19 cellular contexts compared by ENCODE assay signal in genomic region chr15:93001156-93001555, GRCh38.
A peak's percentile ranks its signal among the peaks of the same experiment; 100 is the strongest.
DNase-seq lines count a peak whose midpoint lies in the region; ATAC-seq and TF ChIP-seq lines count a peak whose summit lies in the region.
"Had no signal": no experiment of that assay in that cellular context is flagged by ENCODE, and none has a peak within 500 bp of the region (broad histone marks: within the 10 kb centered on the region; RNA-seq: fewer than 3 reads in every experiment).

No MANE protein-coding gene starts in this region.

- peak overlapping the region; percentile 55 for H3K27ac Mint-ChIP-seq in activated T-cell treated with anti-CD3 and anti-CD28 coated beads, Interleukin-2, amount 50 U/mL, for 24 hours
- H3K27ac Mint-ChIP-seq: CD8-positive, alpha-beta T cell had no signal

- peaks cover 40 to 41% of the 10 kb centered on the region in 2 experiments for H3K79me1 ChIP-seq in IMR-90 (ENCODE audit: low read depth in 1 of 2, low read length in 2 of 2)

- H2AK5ac ChIP-seq in IMR-90 (ENCODE audit: low read depth, low read length) = no peak overlapping the region

- no peak overlapping the region for H4K91ac ChIP-seq in IMR-90 (ENCODE audit: insufficient read depth, low read depth, low read length)

- H3K36me3 ChIP-seq in IMR-90 (ENCODE audit: control insufficient read depth, insufficient read depth, low read length) (peaks cover 69% of the 10 kb centered on the region), gastrocnemius medialis (peaks cover 3 to 89% of the 10 kb centered on the region in 2 donors)

- no peak overlapping the region for H2BK120ac ChIP-seq in IMR-90 (ENCODE audit: low read depth, low read length)

- no peak overlapping the region for H2BK5ac ChIP-seq in IMR-90 (ENCODE audit: low read depth, low read length, poor library complexity, severe bottlenecking)

- BruUV-seq in IMR-90 (replicated peaks; lab: Mats Ljungman, UMichigan) = no TSS peak

- H3K27ac ChIP-seq in IMR-90 (ENCODE audit: insufficient read depth, low read length) (no peak overlapping the region), gastrocnemius medialis (peak overlapping the region; percentile 27 to 92 (median 68))
- H3K27ac ChIP-seq: BLaER1 treated with 17β-estradiol and CSF1 and Interleukin-3, amounts not matched to agents 10 nM and 100 nM; SJSA1 had no signal

- no peak overlapping the region for H2AK9ac ChIP-seq in IMR-90 (replicated peaks; ENCODE audit: low read depth, low read length, poor library complexity)

- no peak overlapping the region for H3K56ac ChIP-seq in IMR-90 (ENCODE audit: extremely low read depth, insufficient read depth, low read length)

- H4K5ac ChIP-seq in IMR-90 (ENCODE audit: low read depth, low read length) = no peak overlapping the region

- H3K4me1 Mint-ChIP-seq in activated T-cell treated with anti-CD3 and anti-CD28 coated beads, Interleukin-2, amount 50 U/mL, for 24 hours (ENCODE audit: low read depth) = no peaks in the 10 kb centered on the region

- TF ChIP-seq POLR2A in IMR-90 (IDR thresholded peaks at IDR 0.05; ENCODE audit: low read depth, low read length) (no peak), gastrocnemius medialis (IDR thresholded peaks at IDR 0.05) (no peak)

- H3K36me3 Mint-ChIP-seq in activated T-cell treated with anti-CD3 and anti-CD28 coated beads, Interleukin-2, amount 50 U/mL, for 24 hours (ENCODE audit: low read depth) = peaks cover 96% of the 10 kb centered on the region

- no peak overlapping the region for H3K9ac ChIP-seq in IMR-90 (ENCODE audit: low read depth, low read length)
- H3K9ac ChIP-seq: BLaER1 treated with 17β-estradiol and CSF1 and Interleukin-3, amounts not matched to agents 10 nM and 100 nM had no signal

- TF ChIP-seq RAD21 in IMR-90 (IDR thresholded peaks at IDR 0.05; ENCODE audit: low read length) = no peak

- in situ Hi-C loops in IMR-90 (cut with MboI; ENCODE audit: low sequenced_read_pairs) (no loop called here), astrocyte of the spinal cord (cut with HindIII; ENCODE audit: low sequenced_read_pairs) (loop anchor here (10.0 kb wide), 1 partner anchor 56 kb away; no protein-coding TSS in a partner anchor), gastrocnemius medialis (cut with MboI; ENCODE audit: low sequenced_read_pairs in 4 of 4) (loop anchor here in 3 of 4 donors (25.0 kb wide), 1 partner anchor 214 kb away; no protein-coding TSS in a partner anchor)

- dilution Hi-C loops in IMR-90 (cut with HindIII; ENCODE audit: low sequenced_read_pairs, unreplicated experiment) = no loop called here

- H3K4me1 ChIP-seq in IMR-90 (ENCODE audit: control insufficient read depth, insufficient read depth, low read length) (peaks cover 3% of the 10 kb centered on the region; the same call in 1 of the 2 replicates), gastrocnemius medialis (peaks cover 0 to 15% of the 10 kb centered on the region in 2 donors)
- H3K4me1 ChIP-seq: SJSA1 had no signal

- no peak overlapping the region for H3K4me3 Mint-ChIP-seq in activated T-cell treated with anti-CD3 and anti-CD28 coated beads, Interleukin-2, amount 50 U/mL, for 24 hours
- H3K4me3 Mint-ChIP-seq: CD8-positive, alpha-beta T cell had no signal

- H3K14ac ChIP-seq in IMR-90 (replicated peaks; ENCODE audit: low read depth, low read length) = no peak overlapping the region

- DNase-seq in activated T-cell treated with anti-CD3 and anti-CD28 coated beads, Interleukin-2, amount 50 U/mL, for 24 hours = no peak
- no peak for DNase-seq in activated T-cell treated with anti-CD3 and anti-CD28 coated beads, Interleukin-2, amount 50 U/mL, for 48 hours
- DNase-seq in IMR-90 = peak; percentile 19
- DNase-seq in astrocyte of the spinal cord (ENCODE audit: low read depth, low spot score) = peak; percentile 15
- DNase-seq in gastrocnemius medialis = no peak
- no peak for DNase-seq in NCI-H1092 treated with DMSO at 0.1 percent for 48 hours (lab: John Stamatoyannopoulos, UW)
- DNase-seq in amygdala (lab: John Stamatoyannopoulos, UW) = no peak
- DNase-seq in kidney glomerular epithelial cell (lab: John Stamatoyannopoulos, UW) = no peak
- DNase-seq: 8988T; Calu3; CD8-positive, alpha-beta T cell; DMS153; Kasumi-1; NCI-H1417; NCI-H1694 treated with DMSO at 0.1 percent for 48 hours; NCI-H446; NCI-H526 treated with DMSO at 0.1 percent for 48 hours had no signal

- H3K18ac ChIP-seq in IMR-90 (ENCODE audit: low read depth, low read length) = no peak overlapping the region

- intact Hi-C loops in IMR-90 (cut with micrococcal nuclease) = no loop called here
- intact Hi-C loops in gastrocnemius medialis (cut with DNase I; ENCODE audit: low total_unique reads) = no loop called here

- TF ChIP-seq CTCF in IMR-90 (conservative IDR thresholded peaks at IDR 0.05; ENCODE audit: low read depth, low read length) = no peak
- no peak for TF ChIP-seq CTCF in astrocyte of the spinal cord (IDR thresholded peaks at IDR 0.05; ENCODE audit: low read depth, low read length)
- no peak for TF ChIP-seq CTCF in gastrocnemius medialis (IDR thresholded peaks at IDR 0.05 in 4 of 5, conservative IDR thresholded peaks at IDR 0.05 in 1 of 5)

- no peak overlapping the region for H4K8ac ChIP-seq in IMR-90 (ENCODE audit: low read depth in 2 of 2, low read length in 2 of 2)

- H3K4me2 ChIP-seq in IMR-90 (ENCODE audit: low read depth, low read length) = no peak overlapping the region
- H3K4me2 ChIP-seq: BLaER1 treated with 17β-estradiol and CSF1 and Interleukin-3, amounts not matched to agents 10 nM and 100 nM had no signal

- peaks cover 6% of the 10 kb centered on the region; the same call in 1 of the 2 replicates for H4K20me1 ChIP-seq in IMR-90 (ENCODE audit: insufficient read depth, low read length)

- H2BK20ac ChIP-seq in IMR-90 (ENCODE audit: low read depth, low read length) = no peak overlapping the region

- H3K9me3 Mint-ChIP-seq in activated T-cell treated with anti-CD3 and anti-CD28 coated beads, Interleukin-2, amount 50 U/mL, for 24 hours = no peaks in the 10 kb centered on the region
- H3K9me3 Mint-ChIP-seq: CD8-positive, alpha-beta T cell had no signal

- H3K9me1 ChIP-seq in IMR-90 (ENCODE audit: insufficient read depth, low read length) = no peaks in the 10 kb centered on the region

- ATAC-seq in IMR-90 (ENCODE audit: low read depth) = no peak
- peak in 1 of 2 donors; percentile 2 for ATAC-seq in gastrocnemius medialis
- ATAC-seq: CD8-positive, alpha-beta T cell had no signal

- no peak overlapping the region for H3K23ac ChIP-seq in IMR-90 (ENCODE audit: low read depth, low read length)

- CTCF ChIA-PET in IMR-90 (lab: Yijun Ruan, JAX) = interaction anchor here (1.0 to 1.3 kb wide), 3 partner anchors 9 to 204 kb away, joined by 3 read pairs; no protein-coding TSS in a partner anchor

- H2AFZ ChIP-seq in IMR-90 (replicated peaks; ENCODE audit: low read length, poor library complexity) = no peak overlapping the region

- no peaks in the 10 kb centered on the region for H3K27me3 Mint-ChIP-seq in activated T-cell treated with anti-CD3 and anti-CD28 coated beads, Interleukin-2, amount 50 U/mL, for 24 hours

- POLR2A ChIA-PET in IMR-90 (lab: Charles Lee; ENCODE audit: unreplicated experiment) = no interaction called here

- H3K27me3 ChIP-seq in IMR-90 (ENCODE audit: control insufficient read depth, insufficient read depth, low read length) (no peaks in the 10 kb centered on the region), gastrocnemius medialis (no peaks in the 10 kb centered on the region)
- H3K27me3 ChIP-seq: BLaER1 treated with 17β-estradiol and CSF1 and Interleukin-3, amounts not matched to agents 10 nM and 100 nM; SJSA1 had no signal

- H3K9me3 ChIP-seq in IMR-90 (ENCODE audit: control insufficient read depth, insufficient read depth, low read length) (no peaks in the 10 kb centered on the region), gastrocnemius medialis (no peaks in the 10 kb centered on the region)
- H3K9me3 ChIP-seq: BLaER1 treated with 17β-estradiol and CSF1 and Interleukin-3, amounts not matched to agents 10 nM and 100 nM; SJSA1 had no signal

- H3K4me3 ChIP-seq in IMR-90 (ENCODE audit: insufficient read depth, low read depth, low read length) (no peak overlapping the region), astrocyte of the spinal cord (ENCODE audit: low read depth, low read length) (no peak overlapping the region), gastrocnemius medialis (no peak overlapping the region)
- H3K4me3 ChIP-seq: BLaER1 treated with 17β-estradiol and CSF1 and Interleukin-3, amounts not matched to agents 10 nM and 100 nM; SJSA1 had no signal

- no peak overlapping the region for H3K4ac ChIP-seq in IMR-90 (ENCODE audit: low read depth, low read length)

- 97% methylated on average over 6 of the region's 6 CpGs; no CpG with 5 or more reads in 1 of the 2 experiments for WGBS in IMR-90 (ENCODE audit: extremely low coverage in 2 of 2, insufficient read length in 1 of 2), 2 experiments

- no peak overlapping the region for H2BK15ac ChIP-seq in IMR-90 (ENCODE audit: low read depth, low read length)

TF ChIP-seq in IMR-90, 13 proteins besides CTCF, POLR2A, EP300 and RAD21 (continues in another document):
- no peak for TF ChIP-seq CHD1 (IDR thresholded peaks at IDR 0.05; ENCODE audit: low read depth, low read length)
- no peak for TF ChIP-seq CEBPB (IDR thresholded peaks at IDR 0.05; ENCODE audit: low read depth, low read length)
- no peak for TF ChIP-seq MAFK (IDR thresholded peaks at IDR 0.05; ENCODE audit: low read depth, low read length)
- TF ChIP-seq, protein P1, sequence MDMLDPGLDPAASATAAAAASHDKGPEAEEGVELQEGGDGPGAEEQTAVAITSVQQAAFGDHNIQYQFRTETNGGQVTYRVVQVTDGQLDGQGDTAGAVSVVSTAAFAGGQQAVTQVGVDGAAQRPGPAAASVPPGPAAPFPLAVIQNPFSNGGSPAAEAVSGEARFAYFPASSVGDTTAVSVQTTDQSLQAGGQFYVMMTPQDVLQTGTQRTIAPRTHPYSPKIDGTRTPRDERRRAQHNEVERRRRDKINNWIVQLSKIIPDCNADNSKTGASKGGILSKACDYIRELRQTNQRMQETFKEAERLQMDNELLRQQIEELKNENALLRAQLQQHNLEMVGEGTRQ (IDR thresholded peaks at IDR 0.05; ENCODE audit: low read depth, low read length) = no peak
- no peak for TF ChIP-seq NFE2L2 (IDR thresholded peaks at IDR 0.05; ENCODE audit: low read depth, low read length)
- no peak for TF ChIP-seq BHLHE40 (IDR thresholded peaks at IDR 0.05; ENCODE audit: low read depth, low read length)
- no peak for TF ChIP-seq ELK1 (IDR thresholded peaks at IDR 0.05; ENCODE audit: borderline replicate concordance, low read depth, low read length)
- no peak for TF ChIP-seq FOS (IDR thresholded peaks at IDR 0.05; ENCODE audit: low read depth, low read length)
- TF ChIP-seq SMC3 (IDR thresholded peaks at IDR 0.05; ENCODE audit: low read depth, low read length) = no peak

Comparison
In these comparisons a context has a peak if more than half of its experiments do, and no peak if none do; other contexts are left out.
1. DNase-seq: peak in IMR-90 (single experiment) and astrocyte of the spinal cord (single experiment); none in activated T-cell treated with anti-CD3 and anti-CD28 coated beads, Interleukin-2, amount 50 U/mL, for 24 hours (single experiment), activated T-cell treated with anti-CD3 and anti-CD28 coated beads, Interleukin-2, amount 50 U/mL, for 48 hours (0 of 2), gastrocnemius medialis (0 of 2), NCI-H1092 treated with DMSO at 0.1 percent for 48 hours (single experiment), amygdala (0 of 56) and kidney glomerular epithelial cell (single experiment).